8 cellular contexts compared by ENCODE assay signal in the genomic region with DNA sequence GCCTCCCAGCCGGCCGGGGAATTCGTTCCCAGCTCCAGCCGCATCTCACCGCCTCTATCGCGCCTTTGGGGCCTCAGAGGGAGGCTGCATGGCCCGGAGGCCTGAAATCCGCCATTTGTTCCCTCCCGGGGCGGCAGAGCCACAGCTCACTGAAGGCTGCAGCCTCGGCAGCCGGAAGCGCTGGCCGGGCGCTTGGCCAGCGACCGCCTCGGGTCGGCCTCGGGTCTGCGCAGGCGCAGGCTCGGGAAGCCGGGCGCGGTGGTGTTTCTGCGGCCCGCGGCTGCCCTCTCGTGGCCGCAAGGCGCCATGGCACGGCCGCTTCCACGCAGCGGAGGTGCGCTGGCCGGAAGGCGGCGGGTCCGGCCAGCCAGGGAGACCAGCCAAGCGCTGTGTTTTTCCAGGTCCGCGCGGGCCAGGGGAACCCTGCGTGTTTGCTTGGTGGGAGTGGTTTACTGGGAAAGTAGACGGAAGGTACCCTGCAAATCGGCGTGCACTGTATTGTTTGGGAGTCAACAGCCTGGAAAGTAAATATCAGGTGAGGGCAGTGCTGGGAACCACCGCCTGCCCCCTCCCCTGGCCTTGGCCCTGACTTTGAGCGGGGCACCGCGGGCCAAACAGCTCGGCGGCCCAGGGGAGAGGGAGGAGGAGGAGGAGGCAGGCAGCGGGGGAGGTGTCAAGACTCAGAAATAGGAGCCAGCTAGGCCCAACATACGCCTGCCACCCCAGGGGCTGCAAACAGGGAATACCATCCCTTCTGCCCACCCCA. TPM values are rescaled to one million over a fixed set of nuclear protein-coding genes. Genes with fewer than 3 reads are reported as not detected.
A peak's percentile ranks its signal among the peaks of the same experiment; 100 is the strongest.
DNase-seq lines count a peak whose midpoint lies in the region; ATAC-seq and TF ChIP-seq lines count a peak whose summit lies in the region.

No MANE protein-coding gene starts in this region.

- H3K4me3 Mint-ChIP-seq in HFFc6 = peak overlapping the region; percentile 89
- peak overlapping the region; percentile 77 for H3K4me3 Mint-ChIP-seq in activated naive CD8-positive, alpha-beta T cell treated with anti-CD3 and anti-CD28 coated beads, Interleukin-2, amount 50 U/mL, for 24 hours

- intact Hi-C loops in transverse colon (cut with DNase I; ENCODE audit: low total_unique reads) = loop anchor here (5.0 kb wide), 2 partner anchors 76 to 136 kb away; no protein-coding TSS in a partner anchor

- no peak for DNase-seq in GM12864 (ENCODE audit: low read depth)
- peak; percentile 69 for DNase-seq in HFFc6
- DNase-seq in NAMALWA (ENCODE audit: low spot score) = peak; percentile 79
- DNase-seq in activated naive CD8-positive, alpha-beta T cell treated with anti-CD3 and anti-CD28 coated beads, Interleukin-2, amount 50 U/mL, for 24 hours = peak; percentile 88
- DNase-seq in cardiac muscle cell (ENCODE audit: low read depth in 1 of 2, low spot score in 1 of 2) = peak; percentile 92 to 93
- peak; percentile 87 for DNase-seq in pons (ENCODE audit: low spot score)
- DNase-seq in transverse colon = peak; percentile 93

- H3K9me3 Mint-ChIP-seq in HFFc6 = no peaks in the 10 kb centered on the region
- H3K9me3 Mint-ChIP-seq in activated naive CD8-positive, alpha-beta T cell treated with anti-CD3 and anti-CD28 coated beads, Interleukin-2, amount 50 U/mL, for 24 hours = no peaks in the 10 kb centered on the region

- H2AFZ ChIP-seq in SU-DHL-6 (ENCODE audit: low read depth, low read length, severe bottlenecking) = peak overlapping the region; percentile 100

- H3K9me2 ChIP-seq in SU-DHL-6 (replicated peaks; ENCODE audit: insufficient read depth, low read length) = no peaks in the 10 kb centered on the region

- H3K4me1 Mint-ChIP-seq in HFFc6 (ENCODE audit: low read depth) = peaks cover 34% of the 10 kb centered on the region
- peaks cover 13% of the 10 kb centered on the region for H3K4me1 Mint-ChIP-seq in activated naive CD8-positive, alpha-beta T cell treated with anti-CD3 and anti-CD28 coated beads, Interleukin-2, amount 50 U/mL, for 24 hours

- no peaks in the 10 kb centered on the region for H4K20me1 ChIP-seq in SU-DHL-6 (ENCODE audit: low read depth, low read length)

- H3K27me3 ChIP-seq in SU-DHL-6 (ENCODE audit: low read length) (no peaks in the 10 kb centered on the region), cardiac muscle cell (peaks cover 65% of the 10 kb centered on the region), transverse colon (peaks cover 17% of the 10 kb centered on the region)

- H3K4me2 ChIP-seq in SU-DHL-6 (ENCODE audit: low read depth, low read length, poor library complexity, severe bottlenecking) = peak overlapping the region; percentile 69

- H3K4me1 ChIP-seq in cardiac muscle cell (ENCODE audit: low read depth) (peaks cover 4% of the 10 kb centered on the region), transverse colon (peaks cover 8 to 32% (median 25%) of the 10 kb centered on the region in 4 donors)

- H3K4me3 ChIP-seq in GM12864 (ENCODE audit: low read depth, low read length) (peak overlapping the region; percentile 84), SU-DHL-6 (ENCODE audit: insufficient read depth, low read length, poor library complexity, severe bottlenecking) (peak overlapping the region; percentile 56), cardiac muscle cell (peak overlapping the region; percentile 11), transverse colon (peak overlapping the region; percentile 50 to 77 (median 52))

- peaks cover 4% of the 10 kb centered on the region for H3K27me3 Mint-ChIP-seq in HFFc6 (ENCODE audit: insufficient read depth)
- H3K27me3 Mint-ChIP-seq in activated naive CD8-positive, alpha-beta T cell treated with anti-CD3 and anti-CD28 coated beads, Interleukin-2, amount 50 U/mL, for 24 hours = peaks cover 20% of the 10 kb centered on the region

- H3K27ac ChIP-seq in SU-DHL-6 (ENCODE audit: low read depth, low read length) (no peak overlapping the region), cardiac muscle cell (no peak overlapping the region), transverse colon (peak overlapping the region; percentile 94 to 97 (median 96))

- H3K9ac ChIP-seq in SU-DHL-6 (ENCODE audit: low read length) = peak overlapping the region; percentile 64

- 4% methylated on average over 32 of the region's 58 CpGs; no CpG with 5 or more reads in 1 of the 2 donors for WGBS in transverse colon (ENCODE audit: low coverage in 1 of 2), 2 donors

- no peak for TF ChIP-seq EP300 in transverse colon (IDR thresholded peaks at IDR 0.05; ENCODE audit: low read depth)

- H3K36me3 ChIP-seq in SU-DHL-6 (ENCODE audit: low read length) (no peaks in the 10 kb centered on the region), cardiac muscle cell (no peaks in the 10 kb centered on the region), transverse colon (no peaks in the 10 kb centered on the region)

- peak; percentile 94 for TF ChIP-seq POLR2A in transverse colon (IDR thresholded peaks at IDR 0.05)

- no peaks in the 10 kb centered on the region for H3F3A ChIP-seq in SU-DHL-6 (ENCODE audit: insufficient read depth)

- H3K9me3 ChIP-seq in SU-DHL-6 (ENCODE audit: insufficient read depth, low read length) (no peaks in the 10 kb centered on the region), cardiac muscle cell (ENCODE audit: low read depth) (no peaks in the 10 kb centered on the region), transverse colon (no peaks in the 10 kb centered on the region)

- no peaks in the 10 kb centered on the region for H3K36me3 Mint-ChIP-seq in HFFc6 (ENCODE audit: low read depth)
- no peaks in the 10 kb centered on the region for H3K36me3 Mint-ChIP-seq in activated naive CD8-positive, alpha-beta T cell treated with anti-CD3 and anti-CD28 coated beads, Interleukin-2, amount 50 U/mL, for 24 hours (ENCODE audit: low read depth)

- ATAC-seq in activated naive CD8-positive, alpha-beta T cell treated with anti-CD3 and anti-CD28 coated beads, Interleukin-2, amount 50 U/mL, for 24 hours = peak; percentile 82

- H3K27ac Mint-ChIP-seq in HFFc6 = peak overlapping the region; percentile 82
- H3K27ac Mint-ChIP-seq in activated naive CD8-positive, alpha-beta T cell treated with anti-CD3 and anti-CD28 coated beads, Interleukin-2, amount 50 U/mL, for 24 hours = peak overlapping the region; percentile 68

- peak; percentile 89 for TF ChIP-seq CTCF in GM12864 (IDR thresholded peaks at IDR 0.05; ENCODE audit: low read depth, low read length, missing control alignments)
- TF ChIP-seq CTCF in HFFc6 (IDR thresholded peaks at IDR 0.05) = peak; percentile 100
- TF ChIP-seq CTCF in SU-DHL-6 (IDR thresholded peaks at IDR 0.05; ENCODE audit: insufficient read depth, low read length, poor library complexity, severe bottlenecking) = peak; percentile 86
- peak; percentile 81 for TF ChIP-seq CTCF in cardiac muscle cell (IDR thresholded peaks at IDR 0.05; ENCODE audit: low read depth, low read length)
- TF ChIP-seq CTCF in transverse colon (IDR thresholded peaks at IDR 0.05) = peak; percentile 91 to 100 (median 99)

- H3K79me2 ChIP-seq in SU-DHL-6 (ENCODE audit: insufficient read depth, low read length) = no peaks in the 10 kb centered on the region

- in situ Hi-C loops in transverse colon (cut with MboI; ENCODE audit: low pct_ligation_motif_present in 1 of 4, low pct_unique_long_range_greater_than_20kb in 1 of 4, low sequenced_read_pairs in 3 of 4) = loop anchor here (5.0 to 10.0 kb wide), 3 partner anchors 79 to 139 kb away; no protein-coding TSS in a partner anchor

RNA-seq across cellular contexts. Expression of a gene that starts 52.7 kb away (rescaled TPM):
- under 1 TPM; 0.31 to 0.60 (median 0.52) TPM for total RNA-seq in HFFc6 (2021; fragmentation: NEBNext Ultra II Directional; extraction: Animal tissue kit (Norgen Biotek cat#: 25700))
- 0.04 and 0.27 TPM in 2 replicates for total RNA-seq in cardiac muscle cell
- 0.29 and 0.94 TPM in 2 replicates for polyA plus RNA-seq in cardiac muscle cell
- 10 to 100 TPM in 2 of 4 donors, 1 to 10 TPM in 2; 7.5 to 85.2 (median 9.7) TPM for total RNA-seq in transverse colon

Comparison
In these comparisons a context has a peak if more than half of its experiments do, and no peak if none do; other contexts are left out.
1. H3K4me3 ChIP-seq: peak in every context shown above with its lines; median percentile 84 in GM12864; 56 in SU-DHL-6; 52 in transverse colon; 11 in cardiac muscle cell.
2. H3K27ac ChIP-seq: peak in transverse colon (4 of 4); none in SU-DHL-6 (single experiment) and cardiac muscle cell (single experiment).
3. Peak in every context shown above with its lines, with median percentiles within 50 percentile points of each other: CTCF ChIP-seq.